Comparison of ENCODE assay signal across 15 cellular contexts in genomic region chr4:52844596-52844995, GRCh38. TPM values are rescaled to one million over a fixed set of nuclear protein-coding genes. Genes with fewer than 3 reads are reported as not detected.
A peak's percentile ranks its signal among the peaks of the same experiment; 100 is the strongest.
DNase-seq lines count a peak whose midpoint lies in the region; ATAC-seq, FAIRE-seq and TF ChIP-seq lines count a peak whose summit lies in the region.
"Had no signal": no experiment of that assay in that cellular context is flagged by ENCODE, and none has a peak within 500 bp of the region (broad histone marks: within the 10 kb centered on the region; RNA-seq: fewer than 3 reads in every experiment).

No MANE protein-coding gene starts in this region.

- H3K9ac ChIP-seq in keratinocyte (ENCODE audit: control insufficient read depth, extremely low read depth, insufficient read depth, low read length) = no peak overlapping the region

- H3K27ac ChIP-seq in keratinocyte (ENCODE audit: control insufficient read depth, insufficient read depth, low read length) (no peak overlapping the region), gastroesophageal sphincter (no peak overlapping the region)

- H3K4me3 ChIP-seq in keratinocyte (ENCODE audit: control insufficient read depth in 2 of 3, extremely low read depth in 1 of 3, insufficient read depth in 2 of 3, low read depth in 1 of 3, low read length in 3 of 3) (no peak overlapping the region), gastroesophageal sphincter (no peak overlapping the region)

- H3K9me3 Mint-ChIP-seq in activated naive CD4-positive, alpha-beta T cell treated with anti-CD3 and anti-CD28 coated beads, Interleukin-2, amount 50 U/mL, for 72 hours = no peaks in the 10 kb centered on the region
- no peaks in the 10 kb centered on the region for H3K9me3 Mint-ChIP-seq in activated naive CD4-positive, alpha-beta T cell treated with anti-CD3 and anti-CD28 coated beads for 36 hours
- H3K9me3 Mint-ChIP-seq in activated B cell treated with CpG ODN at 0.5 μM for 24 hours = no peaks in the 10 kb centered on the region
- H3K9me3 Mint-ChIP-seq: CD4-positive, CD25-positive, alpha-beta regulatory T cell; H9 had no signal

- no peak for TF ChIP-seq EP300 in gastroesophageal sphincter (IDR thresholded peaks at IDR 0.05)

- ATAC-seq in activated naive CD4-positive, alpha-beta T cell treated with anti-CD3 and anti-CD28 coated beads, Interleukin-2, amount 50 U/mL, for 72 hours = peak; percentile 53 to 91
- ATAC-seq in activated B cell treated with CpG ODN at 0.5 μM for 24 hours (ENCODE audit: low read depth) = no peak
- ATAC-seq in gastroesophageal sphincter = no peak

- peak; percentile 32 for FAIRE-seq in keratinocyte (lab: Jason Lieb, UNC)
- FAIRE-seq: A204.1, GM19239 had no signal

- WGBS in gastroesophageal sphincter (ENCODE audit: low coverage in 1 of 2), 2 donors = 92 to 97% methylated on average over 2 of the region's 2 CpGs

- no peak overlapping the region for H3K4me3 Mint-ChIP-seq in activated naive CD4-positive, alpha-beta T cell treated with anti-CD3 and anti-CD28 coated beads for 36 hours
- H3K4me3 Mint-ChIP-seq in activated B cell treated with CpG ODN at 0.5 μM for 24 hours = no peak overlapping the region
- H3K4me3 Mint-ChIP-seq: CD4-positive, CD25-positive, alpha-beta regulatory T cell; H9 had no signal

- TF ChIP-seq POLR2A in gastroesophageal sphincter (IDR thresholded peaks at IDR 0.05) = no peak

- peaks cover 20% of the 10 kb centered on the region for H3K4me1 ChIP-seq in keratinocyte (ENCODE audit: control insufficient read depth, extremely low read depth, insufficient read depth, low read length)
- peaks cover 0 to 16% (median 0%) of the 10 kb centered on the region in 3 donors for H3K4me1 ChIP-seq in gastroesophageal sphincter

- H3K9me1 ChIP-seq in keratinocyte (ENCODE audit: control insufficient read depth, extremely low read depth, insufficient read depth, low read length) = no peaks in the 10 kb centered on the region

- TF ChIP-seq CTCF in activated B cell treated with CpG ODN at 0.5 μM for 24 hours (IDR thresholded peaks at IDR 0.05) (no peak), keratinocyte (optimal IDR thresholded peaks at IDR 0.05 in 1 of 3, IDR thresholded peaks at IDR 0.05 in 1 of 3, conservative IDR thresholded peaks at IDR 0.05 in 1 of 3; ENCODE audit: extremely low read depth in 1 of 3, insufficient read depth in 2 of 3, low read length in 3 of 3) (no peak), gastroesophageal sphincter (IDR thresholded peaks at IDR 0.05) (no peak)

- no peak overlapping the region for H2AFZ ChIP-seq in keratinocyte (ENCODE audit: control insufficient read depth, low read length)

- H3K9me3 ChIP-seq in keratinocyte (ENCODE audit: control insufficient read depth, low read depth, low read length) (no peaks in the 10 kb centered on the region), gastroesophageal sphincter (no peaks in the 10 kb centered on the region)
- H3K9me3 ChIP-seq: BE2C had no signal

- DNase-seq in activated naive CD4-positive, alpha-beta T cell treated with anti-CD3 and anti-CD28 coated beads, Interleukin-2, amount 50 U/mL, for 72 hours (ENCODE audit: low spot score in 2 of 2) = no peak
- DNase-seq in activated naive CD4-positive, alpha-beta T cell treated with anti-CD3 and anti-CD28 coated beads for 36 hours = no peak
- DNase-seq in activated B cell treated with CpG ODN at 0.5 μM for 24 hours (no peak), keratinocyte (ENCODE audit: low read depth, low spot score) (no peak), putamen (ENCODE audit: low spot score) (no peak), T-helper 2 cell (no peak)
- DNase-seq: BE2C; CD4-positive, CD25-positive, alpha-beta regulatory T cell; DMS53; GF-D8; GOT3; H9 had no signal

- H3K4me1 Mint-ChIP-seq in activated naive CD4-positive, alpha-beta T cell treated with anti-CD3 and anti-CD28 coated beads for 36 hours (ENCODE audit: low read depth) = peaks cover 5% of the 10 kb centered on the region
- H3K4me1 Mint-ChIP-seq in activated B cell treated with CpG ODN at 0.5 μM for 24 hours = peaks cover 21% of the 10 kb centered on the region
- H3K4me1 Mint-ChIP-seq: CD4-positive, CD25-positive, alpha-beta regulatory T cell had no signal

- CTCF ChIA-PET in activated naive CD4-positive, alpha-beta T cell treated with anti-CD3 and anti-CD28 coated beads for 36 hours (lab: Charles Lee) = interaction anchor here (0.6 kb wide), 1 partner anchor 171 kb away, joined by 3 read pairs; no protein-coding TSS in a partner anchor
- CTCF ChIA-PET in activated B cell treated with CpG ODN at 0.5 μM for 24 hours (lab: Charles Lee) = interaction anchor here (1.4 kb wide), 1 partner anchor 299 kb away, joined by 3 read pairs; no protein-coding TSS in a partner anchor

- H3K27ac Mint-ChIP-seq in activated naive CD4-positive, alpha-beta T cell treated with anti-CD3 and anti-CD28 coated beads, Interleukin-2, amount 50 U/mL, for 72 hours = no peak overlapping the region
- no peak overlapping the region for H3K27ac Mint-ChIP-seq in activated naive CD4-positive, alpha-beta T cell treated with anti-CD3 and anti-CD28 coated beads for 36 hours
- H3K27ac Mint-ChIP-seq in activated B cell treated with CpG ODN at 0.5 μM for 24 hours = peak overlapping the region; percentile 9
- H3K27ac Mint-ChIP-seq: CD4-positive, CD25-positive, alpha-beta regulatory T cell; H9 had no signal

- intact Hi-C loops in activated naive CD4-positive, alpha-beta T cell treated with anti-CD3 and anti-CD28 coated beads for 36 hours (cut with micrococcal nuclease) = no loop called here
- intact Hi-C loops in activated B cell treated with CpG ODN at 0.5 μM for 24 hours (cut with micrococcal nuclease) = no loop called here

- H3K36me3 ChIP-seq in keratinocyte (ENCODE audit: control insufficient read depth in 2 of 2, extremely low read depth in 1 of 2, insufficient read depth in 2 of 2, low read length in 2 of 2) = no peaks in the 10 kb centered on the region
- H3K36me3 ChIP-seq in gastroesophageal sphincter = no peaks in the 10 kb centered on the region
- H3K36me3 ChIP-seq: BE2C had no signal

- no peak overlapping the region for H3K4me2 ChIP-seq in keratinocyte (ENCODE audit: control insufficient read depth, extremely low read depth, insufficient read depth, low read depth, low read length)

- dilution Hi-C loops in keratinocyte (cut with MboI; ENCODE audit: extremely low pct_ligation_motif_present, low sequenced_read_pairs) = no loop called here

- H3K27me3 ChIP-seq in keratinocyte (ENCODE audit: control insufficient read depth, extremely low read depth, insufficient read depth, low read length) (no peaks in the 10 kb centered on the region), gastroesophageal sphincter (no peaks in the 10 kb centered on the region)
- H3K27me3 ChIP-seq: BE2C had no signal

- no peaks in the 10 kb centered on the region for H3K79me2 ChIP-seq in keratinocyte (ENCODE audit: control insufficient read depth, insufficient read depth, low read length)

- POLR2A ChIA-PET in activated B cell treated with CpG ODN at 0.5 μM for 24 hours (lab: Charles Lee) = no interaction called here

- H3K36me3 Mint-ChIP-seq in activated naive CD4-positive, alpha-beta T cell treated with anti-CD3 and anti-CD28 coated beads, Interleukin-2, amount 50 U/mL, for 72 hours = no peaks in the 10 kb centered on the region
- H3K36me3 Mint-ChIP-seq in activated naive CD4-positive, alpha-beta T cell treated with anti-CD3 and anti-CD28 coated beads for 36 hours (ENCODE audit: low read depth) = no peaks in the 10 kb centered on the region
- no peaks in the 10 kb centered on the region for H3K36me3 Mint-ChIP-seq in activated B cell treated with CpG ODN at 0.5 μM for 24 hours (ENCODE audit: low read depth)
- H3K36me3 Mint-ChIP-seq: CD4-positive, CD25-positive, alpha-beta regulatory T cell had no signal

- no peaks in the 10 kb centered on the region for H3K27me3 Mint-ChIP-seq in activated naive CD4-positive, alpha-beta T cell treated with anti-CD3 and anti-CD28 coated beads for 36 hours (ENCODE audit: low read depth)
- no peaks in the 10 kb centered on the region for H3K27me3 Mint-ChIP-seq in activated B cell treated with CpG ODN at 0.5 μM for 24 hours
- H3K27me3 Mint-ChIP-seq: CD4-positive, CD25-positive, alpha-beta regulatory T cell had no signal

- no peaks in the 10 kb centered on the region for H4K20me1 ChIP-seq in keratinocyte (ENCODE audit: control insufficient read depth, extremely low read depth, insufficient read depth, low read length)

RNA-seq across cellular contexts. Expression of gene RASL11B, which starts 17.5 kb away (rescaled TPM):
- under 1 TPM; 0.14 to 0.84 TPM for total RNA-seq in activated naive CD4-positive, alpha-beta T cell treated with anti-CD3 and anti-CD28 coated beads, Interleukin-2, amount 50 U/mL, for 72 hours
- total RNA-seq in activated naive CD4-positive, alpha-beta T cell treated with anti-CD3 and anti-CD28 coated beads for 36 hours = under 1 TPM in 1 of 2 experiments, not detected in 1; 0.24 TPM
- 0.69 TPM in 1 of 2 replicates, not detected in the other for total RNA-seq in activated B cell treated with CpG ODN at 0.5 μM for 24 hours
- polyA plus RNA-seq in keratinocyte = 1.1 to 1.7 TPM (median 1.4 TPM) in 3 replicates
- polyA plus RNA-seq in keratinocyte (2011; ENCODE audit: low read depth) = 0.50 TPM
- 0.56 and 0.70 TPM in 2 replicates for polyA plus RNA-seq in keratinocyte (2011; cell fraction: cytosol; rRNA removed)
- 0.71 and 0.97 TPM in 2 replicates for polyA plus RNA-seq in keratinocyte (2011; cell fraction: nucleus; rRNA removed)
- polyA plus RNA-seq in keratinocyte (2012; ENCODE audit: low replicate concordance) = 0.93 and 1.2 TPM in 2 replicates
- polyA minus RNA-seq in keratinocyte = 0.36 to 1.1 TPM (median 0.53 TPM) in 3 replicates
- polyA minus RNA-seq in keratinocyte (2011; cell fraction: cytosol; rRNA and poly(A)+ RNA removed) = not detected
- 0.21 and 0.70 TPM in 2 replicates for polyA minus RNA-seq in keratinocyte (2011; cell fraction: nucleus; rRNA and poly(A)+ RNA removed)
- 1 to 10 TPM in 3 of 4 donors, under 1 TPM in 1; 0.62 to 8.8 (median 2.6) TPM for total RNA-seq in gastroesophageal sphincter

Comparison
In these comparisons a context has a peak if more than half of its experiments do, and no peak if none do; other contexts are left out.
1. ATAC-seq: peak in activated naive CD4-positive, alpha-beta T cell treated with anti-CD3 and anti-CD28 coated beads, Interleukin-2, amount 50 U/mL, for 72 hours (2 of 2); none in activated B cell treated with CpG ODN at 0.5 μM for 24 hours (single experiment) and gastroesophageal sphincter (single experiment).